In genomic region chr11:93322207-93322606, GRCh38 we compare ENCODE assay signal across 8 cellular contexts. TPM values are rescaled to one million over a fixed set of nuclear protein-coding genes. Genes with fewer than 3 reads are reported as not detected.
"Had no signal": no experiment of that assay in that cellular context is flagged by ENCODE, and none has a peak within 500 bp of the region (broad histone marks: within the 10 kb centered on the region; RNA-seq: fewer than 3 reads in every experiment).

No MANE protein-coding gene starts in this region.

- FAIRE-seq: G401.6, GM12891, GM18507, GM19239 had no signal

- H3K4me3 ChIP-seq: GM12878 had no signal

- ATAC-seq: GM12878 had no signal

- DNase-seq: GDM1, GF-D8 had no signal

RNA-seq across cellular contexts. Expression of gene DEUP1, which starts 8.3 kb away (rescaled TPM):
- total RNA-seq: G401, GM12878 had no signal
